Comparison of ENCODE assay signal across 8 cellular contexts in the genomic region with DNA sequence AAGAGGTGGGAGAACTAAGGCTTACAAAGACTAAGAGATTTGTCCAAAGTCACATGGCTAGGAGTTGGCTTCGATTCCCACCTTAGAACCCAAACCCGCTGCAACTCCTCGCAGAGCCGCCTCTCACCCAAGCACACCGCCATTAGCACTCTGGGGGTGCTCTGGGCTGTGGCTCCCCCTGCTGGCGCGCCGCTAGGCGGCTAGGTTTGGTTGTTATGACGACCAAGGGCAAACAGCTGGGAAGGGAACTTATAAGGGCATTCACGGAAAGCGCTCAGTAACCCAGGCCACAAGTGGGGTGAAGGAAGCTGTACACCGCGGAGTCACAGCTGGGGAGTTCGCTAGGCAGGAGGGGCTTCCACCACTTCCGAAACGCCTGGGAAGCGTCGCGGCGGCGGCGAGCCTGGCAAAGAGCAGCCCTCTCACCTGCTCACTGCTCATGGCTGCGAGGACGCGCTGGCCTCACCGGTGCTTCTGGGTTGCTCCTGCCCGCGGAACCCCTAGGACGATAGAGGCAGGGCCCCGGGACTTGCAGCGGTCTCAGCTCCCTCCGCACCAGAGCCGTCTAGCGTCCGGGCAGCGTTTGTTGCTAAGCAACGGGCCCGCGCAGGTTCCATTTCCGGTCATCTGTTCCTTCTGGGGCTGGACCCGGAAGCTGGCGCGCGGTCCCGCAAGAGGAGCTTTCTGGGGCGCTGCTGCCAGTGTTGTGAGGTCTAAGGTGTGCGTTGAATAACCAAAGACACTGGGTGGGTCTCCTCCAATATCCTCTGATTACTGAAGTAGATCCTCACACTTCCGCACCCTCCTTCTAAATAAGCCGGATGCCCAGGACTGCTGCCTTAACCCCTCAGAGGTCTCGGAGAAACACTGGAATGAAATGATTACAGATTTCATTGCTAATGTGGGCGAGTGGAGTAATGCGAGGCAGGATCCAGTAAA.
A peak's percentile ranks its signal among the peaks of the same experiment; 100 is the strongest.
DNase-seq lines count a peak whose midpoint lies in the region; ATAC-seq and TF ChIP-seq lines count a peak whose summit lies in the region.

Gene DNAH7 (minus strand): TSS at position 567 of the 939 bp plus-strand sequence. CDS start 126 bp downstream, at position 441.

- H3K27ac Mint-ChIP-seq in central memory CD8-positive, alpha-beta T cell (ENCODE audit: low read depth), result peak within 1 kb of the TSS; percentile 89

- peaks cover 11% of the 10 kb centered on the region for H3K4me1 Mint-ChIP-seq in central memory CD8-positive, alpha-beta T cell

- H3K4me3 Mint-ChIP-seq in central memory CD8-positive, alpha-beta T cell, result peak within 1 kb of the TSS; percentile 76

- peak within 1 kb of the TSS; percentile 84 for H3K4me3 ChIP-seq in AG10803 (ENCODE audit: low read length)

- H3K9me3 Mint-ChIP-seq in central memory CD8-positive, alpha-beta T cell, result no peaks in the 10 kb centered on the region

- peak; percentile 99 for ATAC-seq in GM19023 (IDR thresholded peaks at IDR 0.05; ENCODE audit: unreplicated experiment)
- ATAC-seq in HG03196 (IDR thresholded peaks at IDR 0.05; ENCODE audit: unreplicated experiment), result peak; percentile 98
- ATAC-seq in central memory CD8-positive, alpha-beta T cell (replicated peaks; ENCODE audit: extremely low read depth, poor library complexity, severe bottlenecking), result peak; percentile 98

- H3K36me3 Mint-ChIP-seq in central memory CD8-positive, alpha-beta T cell (ENCODE audit: insufficient read depth), result peaks cover 7% of the 10 kb centered on the region

- TF ChIP-seq CTCF in AG10803 (conservative IDR thresholded peaks at IDR 0.05; ENCODE audit: low read length), result 0 out of 2 replicates have a peak, but pooled peaks have one; percentile 6

- peak; percentile 82 for DNase-seq in AG10803 (ENCODE audit: low read depth)
- DNase-seq in NCI-H345 (lab: John Stamatoyannopoulos, UW), result peak; percentile 88
- peak; percentile 75 for DNase-seq in activated CD4-positive, CD25-positive, alpha-beta regulatory T cell treated with anti-CD3 and anti-CD28 coated beads, Interleukin-2, amount 50 U/mL, for 16 hours (ENCODE audit: low read depth, low spot score)
- DNase-seq in central memory CD8-positive, alpha-beta T cell (ENCODE audit: low spot score in 2 of 2), result peak; percentile 93 to 94
- DNase-seq in islet precursor cell, result peak; percentile 92
- peak; percentile 86 for DNase-seq in stimulated activated CD4-positive, alpha-beta T cell treated with anti-CD3 and anti-CD28 coated beads, Interleukin-12 subunit alpha, Interleukin-12 subunit beta, amount 100 ng/mL, for 4 hours

- H3K27me3 Mint-ChIP-seq in central memory CD8-positive, alpha-beta T cell, result peaks cover 8% of the 10 kb centered on the region

Comparison
In these comparisons a context has a peak if more than half of its experiments do, and no peak if none do; other contexts are left out.
1. Peak in every context shown above with its lines: DNase-seq, ATAC-seq and H3K4me3 ChIP-seq.